ENCODE assay signal across 1 cellular context in the genomic region with DNA sequence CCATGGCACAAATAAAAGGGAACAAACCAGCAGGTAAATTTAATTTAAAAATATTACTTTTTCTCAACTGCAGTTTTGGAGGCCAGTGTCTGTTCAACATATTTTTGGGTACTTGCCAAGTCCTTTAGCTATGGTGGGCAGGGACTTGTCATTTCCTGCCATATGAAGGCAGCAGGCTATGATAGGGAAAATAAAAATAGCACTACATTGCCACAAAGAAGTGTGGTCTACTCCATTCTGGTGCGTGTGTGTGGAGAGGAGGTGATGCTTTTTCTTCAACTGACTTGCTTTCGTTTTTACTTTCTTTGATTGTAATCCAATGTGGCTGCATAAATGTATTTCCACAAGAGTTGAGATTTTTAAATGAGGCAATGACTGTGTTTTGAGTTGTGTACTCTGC.
TF ChIP-seq lines count a peak whose summit lies in the region.

No MANE protein-coding gene starts in this region.

TF ChIP-seq in GM12878, 131 proteins besides CTCF, POLR2A, EP300 and RAD21 (continued from another document and continues in another):
- TF ChIP-seq, protein P1, sequence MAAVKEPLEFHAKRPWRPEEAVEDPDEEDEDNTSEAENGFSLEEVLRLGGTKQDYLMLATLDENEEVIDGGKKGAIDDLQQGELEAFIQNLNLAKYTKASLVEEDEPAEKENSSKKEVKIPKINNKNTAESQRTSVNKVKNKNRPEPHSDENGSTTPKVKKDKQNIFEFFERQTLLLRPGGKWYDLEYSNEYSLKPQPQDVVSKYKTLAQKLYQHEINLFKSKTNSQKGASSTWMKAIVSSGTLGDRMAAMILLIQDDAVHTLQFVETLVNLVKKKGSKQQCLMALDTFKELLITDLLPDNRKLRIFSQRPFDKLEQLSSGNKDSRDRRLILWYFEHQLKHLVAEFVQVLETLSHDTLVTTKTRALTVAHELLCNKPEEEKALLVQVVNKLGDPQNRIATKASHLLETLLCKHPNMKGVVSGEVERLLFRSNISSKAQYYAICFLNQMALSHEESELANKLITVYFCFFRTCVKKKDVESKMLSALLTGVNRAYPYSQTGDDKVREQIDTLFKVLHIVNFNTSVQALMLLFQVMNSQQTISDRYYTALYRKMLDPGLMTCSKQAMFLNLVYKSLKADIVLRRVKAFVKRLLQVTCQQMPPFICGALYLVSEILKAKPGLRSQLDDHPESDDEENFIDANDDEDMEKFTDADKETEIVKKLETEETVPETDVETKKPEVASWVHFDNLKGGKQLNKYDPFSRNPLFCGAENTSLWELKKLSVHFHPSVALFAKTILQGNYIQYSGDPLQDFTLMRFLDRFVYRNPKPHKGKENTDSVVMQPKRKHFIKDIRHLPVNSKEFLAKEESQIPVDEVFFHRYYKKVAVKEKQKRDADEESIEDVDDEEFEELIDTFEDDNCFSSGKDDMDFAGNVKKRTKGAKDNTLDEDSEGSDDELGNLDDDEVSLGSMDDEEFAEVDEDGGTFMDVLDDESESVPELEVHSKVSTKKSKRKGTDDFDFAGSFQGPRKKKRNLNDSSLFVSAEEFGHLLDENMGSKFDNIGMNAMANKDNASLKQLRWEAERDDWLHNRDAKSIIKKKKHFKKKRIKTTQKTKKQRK (IDR thresholded peaks at IDR 0.05; ENCODE audit: low read depth, low read length), result no peak
- TF ChIP-seq RELA (IDR thresholded peaks at IDR 0.05; ENCODE audit: borderline replicate concordance, partially characterized antibody) (no peak), EGR1 (IDR thresholded peaks at IDR 0.05; ENCODE audit: borderline replicate concordance in 1 of 2, low read depth in 2 of 2, low read length in 2 of 2) (no peak), CREM (IDR thresholded peaks at IDR 0.05; ENCODE audit: low read depth) (peak; percentile 61), CBFB (IDR thresholded peaks at IDR 0.05; ENCODE audit: low read depth) (peak; percentile 55; the same call in 1 of the 2 replicates), FOS (IDR thresholded peaks at IDR 0.05; ENCODE audit: borderline replicate concordance, extremely low read depth, insufficient read length) (no peak), FOXK2 (IDR thresholded peaks at IDR 0.05) (no peak), RFX5 (IDR thresholded peaks at IDR 0.05; ENCODE audit: low read depth, low read length) (no peak), STAT3 (IDR thresholded peaks at IDR 0.05; ENCODE audit: low read depth, low read length) (no peak), SMAD1 (IDR thresholded peaks at IDR 0.05; ENCODE audit: low read depth, partially characterized antibody) (peak; percentile 56), CREB1 (IDR thresholded peaks at IDR 0.05; ENCODE audit: low read depth) (peak; percentile 63), RCOR1 (conservative IDR thresholded peaks at IDR 0.05; ENCODE audit: low read depth, low read length) (no peak), MEF2B (IDR thresholded peaks at IDR 0.05; ENCODE audit: partially characterized antibody, poor library complexity, severe bottlenecking) (peak; percentile 64), DPF2 (IDR thresholded peaks at IDR 0.05) (peak; percentile 33; the same call in 1 of the 2 replicates), FOXM1 (IDR thresholded peaks at IDR 0.05; ENCODE audit: low read depth, low read length) (0 out of 2 replicates have a peak, but pooled peaks have one; percentile 35), EZH2 (IDR thresholded peaks at IDR 0.05; ENCODE audit: borderline replicate concordance, control insufficient read depth, low read depth, low read length) (no peak), MYC (IDR thresholded peaks at IDR 0.05; ENCODE audit: insufficient read depth, insufficient read length, insufficient replicate concordance, low read length, severe bottlenecking) (no peak), ETV6 (conservative IDR thresholded peaks at IDR 0.05 in 1 of 2, IDR thresholded peaks at IDR 0.05 in 1 of 2; ENCODE audit: borderline replicate concordance in 1 of 2, low read depth in 1 of 2) (0 out of 4 replicates have a peak, but pooled peaks of 1 of the 2 experiments have one; percentile 33), ZNF207 (IDR thresholded peaks at IDR 0.05; ENCODE audit: borderline replicate concordance) (no peak), SP1 (IDR thresholded peaks at IDR 0.05; ENCODE audit: low read depth, low read length) (no peak), YY1 (IDR thresholded peaks at IDR 0.05; ENCODE audit: low read depth, low read length) (peak; percentile 62; the same call in 1 of the 2 replicates), ASH2L (IDR thresholded peaks at IDR 0.05; ENCODE audit: borderline replicate concordance, low read depth) (no peak), KDM1A (IDR thresholded peaks at IDR 0.05; ENCODE audit: borderline replicate concordance) (no peak), PAX8 (IDR thresholded peaks at IDR 0.05) (no peak), PML (IDR thresholded peaks at IDR 0.05; ENCODE audit: low read length) (no peak), SUPT20H (IDR thresholded peaks at IDR 0.05; ENCODE audit: borderline replicate concordance, control insufficient read depth, low read depth, low read length) (no peak), NRF1 (conservative IDR thresholded peaks at IDR 0.05; ENCODE audit: low read depth, low read length) (no peak), IKZF2 (IDR thresholded peaks at IDR 0.05) (peak; percentile 49 to 72; a peak in 3 of 4 replicates), MTA2 (IDR thresholded peaks at IDR 0.05; ENCODE audit: low read depth) (peak; percentile 47; the same call in 1 of the 2 replicates)
- TF ChIP-seq, protein P2, sequence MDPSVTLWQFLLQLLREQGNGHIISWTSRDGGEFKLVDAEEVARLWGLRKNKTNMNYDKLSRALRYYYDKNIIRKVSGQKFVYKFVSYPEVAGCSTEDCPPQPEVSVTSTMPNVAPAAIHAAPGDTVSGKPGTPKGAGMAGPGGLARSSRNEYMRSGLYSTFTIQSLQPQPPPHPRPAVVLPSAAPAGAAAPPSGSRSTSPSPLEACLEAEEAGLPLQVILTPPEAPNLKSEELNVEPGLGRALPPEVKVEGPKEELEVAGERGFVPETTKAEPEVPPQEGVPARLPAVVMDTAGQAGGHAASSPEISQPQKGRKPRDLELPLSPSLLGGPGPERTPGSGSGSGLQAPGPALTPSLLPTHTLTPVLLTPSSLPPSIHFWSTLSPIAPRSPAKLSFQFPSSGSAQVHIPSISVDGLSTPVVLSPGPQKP (IDR thresholded peaks at IDR 0.05; ENCODE audit: low read depth, low read length), result no peak
- TF ChIP-seq, protein P3, sequence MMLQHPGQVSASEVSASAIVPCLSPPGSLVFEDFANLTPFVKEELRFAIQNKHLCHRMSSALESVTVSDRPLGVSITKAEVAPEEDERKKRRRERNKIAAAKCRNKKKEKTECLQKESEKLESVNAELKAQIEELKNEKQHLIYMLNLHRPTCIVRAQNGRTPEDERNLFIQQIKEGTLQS (IDR thresholded peaks at IDR 0.05; ENCODE audit: borderline replicate concordance, extremely low read depth, low read depth, low read length), result no peak
- TF ChIP-seq, protein P4, sequence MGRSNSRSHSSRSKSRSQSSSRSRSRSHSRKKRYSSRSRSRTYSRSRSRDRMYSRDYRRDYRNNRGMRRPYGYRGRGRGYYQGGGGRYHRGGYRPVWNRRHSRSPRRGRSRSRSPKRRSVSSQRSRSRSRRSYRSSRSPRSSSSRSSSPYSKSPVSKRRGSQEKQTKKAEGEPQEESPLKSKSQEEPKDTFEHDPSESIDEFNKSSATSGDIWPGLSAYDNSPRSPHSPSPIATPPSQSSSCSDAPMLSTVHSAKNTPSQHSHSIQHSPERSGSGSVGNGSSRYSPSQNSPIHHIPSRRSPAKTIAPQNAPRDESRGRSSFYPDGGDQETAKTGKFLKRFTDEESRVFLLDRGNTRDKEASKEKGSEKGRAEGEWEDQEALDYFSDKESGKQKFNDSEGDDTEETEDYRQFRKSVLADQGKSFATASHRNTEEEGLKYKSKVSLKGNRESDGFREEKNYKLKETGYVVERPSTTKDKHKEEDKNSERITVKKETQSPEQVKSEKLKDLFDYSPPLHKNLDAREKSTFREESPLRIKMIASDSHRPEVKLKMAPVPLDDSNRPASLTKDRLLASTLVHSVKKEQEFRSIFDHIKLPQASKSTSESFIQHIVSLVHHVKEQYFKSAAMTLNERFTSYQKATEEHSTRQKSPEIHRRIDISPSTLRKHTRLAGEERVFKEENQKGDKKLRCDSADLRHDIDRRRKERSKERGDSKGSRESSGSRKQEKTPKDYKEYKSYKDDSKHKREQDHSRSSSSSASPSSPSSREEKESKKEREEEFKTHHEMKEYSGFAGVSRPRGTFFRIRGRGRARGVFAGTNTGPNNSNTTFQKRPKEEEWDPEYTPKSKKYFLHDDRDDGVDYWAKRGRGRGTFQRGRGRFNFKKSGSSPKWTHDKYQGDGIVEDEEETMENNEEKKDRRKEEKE (IDR thresholded peaks at IDR 0.05), result no peak
- TF ChIP-seq, protein P5, sequence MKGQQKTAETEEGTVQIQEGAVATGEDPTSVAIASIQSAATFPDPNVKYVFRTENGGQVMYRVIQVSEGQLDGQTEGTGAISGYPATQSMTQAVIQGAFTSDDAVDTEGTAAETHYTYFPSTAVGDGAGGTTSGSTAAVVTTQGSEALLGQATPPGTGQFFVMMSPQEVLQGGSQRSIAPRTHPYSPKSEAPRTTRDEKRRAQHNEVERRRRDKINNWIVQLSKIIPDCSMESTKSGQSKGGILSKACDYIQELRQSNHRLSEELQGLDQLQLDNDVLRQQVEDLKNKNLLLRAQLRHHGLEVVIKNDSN (IDR thresholded peaks at IDR 0.05; ENCODE audit: borderline replicate concordance, extremely low read length, insufficient read depth, low read depth, low read length), result no peak
- TF ChIP-seq, protein P6, sequence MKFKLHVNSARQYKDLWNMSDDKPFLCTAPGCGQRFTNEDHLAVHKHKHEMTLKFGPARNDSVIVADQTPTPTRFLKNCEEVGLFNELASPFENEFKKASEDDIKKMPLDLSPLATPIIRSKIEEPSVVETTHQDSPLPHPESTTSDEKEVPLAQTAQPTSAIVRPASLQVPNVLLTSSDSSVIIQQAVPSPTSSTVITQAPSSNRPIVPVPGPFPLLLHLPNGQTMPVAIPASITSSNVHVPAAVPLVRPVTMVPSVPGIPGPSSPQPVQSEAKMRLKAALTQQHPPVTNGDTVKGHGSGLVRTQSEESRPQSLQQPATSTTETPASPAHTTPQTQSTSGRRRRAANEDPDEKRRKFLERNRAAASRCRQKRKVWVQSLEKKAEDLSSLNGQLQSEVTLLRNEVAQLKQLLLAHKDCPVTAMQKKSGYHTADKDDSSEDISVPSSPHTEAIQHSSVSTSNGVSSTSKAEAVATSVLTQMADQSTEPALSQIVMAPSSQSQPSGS (IDR thresholded peaks at IDR 0.05; ENCODE audit: low read length), result peak; percentile 69
- TF ChIP-seq, protein P7, sequence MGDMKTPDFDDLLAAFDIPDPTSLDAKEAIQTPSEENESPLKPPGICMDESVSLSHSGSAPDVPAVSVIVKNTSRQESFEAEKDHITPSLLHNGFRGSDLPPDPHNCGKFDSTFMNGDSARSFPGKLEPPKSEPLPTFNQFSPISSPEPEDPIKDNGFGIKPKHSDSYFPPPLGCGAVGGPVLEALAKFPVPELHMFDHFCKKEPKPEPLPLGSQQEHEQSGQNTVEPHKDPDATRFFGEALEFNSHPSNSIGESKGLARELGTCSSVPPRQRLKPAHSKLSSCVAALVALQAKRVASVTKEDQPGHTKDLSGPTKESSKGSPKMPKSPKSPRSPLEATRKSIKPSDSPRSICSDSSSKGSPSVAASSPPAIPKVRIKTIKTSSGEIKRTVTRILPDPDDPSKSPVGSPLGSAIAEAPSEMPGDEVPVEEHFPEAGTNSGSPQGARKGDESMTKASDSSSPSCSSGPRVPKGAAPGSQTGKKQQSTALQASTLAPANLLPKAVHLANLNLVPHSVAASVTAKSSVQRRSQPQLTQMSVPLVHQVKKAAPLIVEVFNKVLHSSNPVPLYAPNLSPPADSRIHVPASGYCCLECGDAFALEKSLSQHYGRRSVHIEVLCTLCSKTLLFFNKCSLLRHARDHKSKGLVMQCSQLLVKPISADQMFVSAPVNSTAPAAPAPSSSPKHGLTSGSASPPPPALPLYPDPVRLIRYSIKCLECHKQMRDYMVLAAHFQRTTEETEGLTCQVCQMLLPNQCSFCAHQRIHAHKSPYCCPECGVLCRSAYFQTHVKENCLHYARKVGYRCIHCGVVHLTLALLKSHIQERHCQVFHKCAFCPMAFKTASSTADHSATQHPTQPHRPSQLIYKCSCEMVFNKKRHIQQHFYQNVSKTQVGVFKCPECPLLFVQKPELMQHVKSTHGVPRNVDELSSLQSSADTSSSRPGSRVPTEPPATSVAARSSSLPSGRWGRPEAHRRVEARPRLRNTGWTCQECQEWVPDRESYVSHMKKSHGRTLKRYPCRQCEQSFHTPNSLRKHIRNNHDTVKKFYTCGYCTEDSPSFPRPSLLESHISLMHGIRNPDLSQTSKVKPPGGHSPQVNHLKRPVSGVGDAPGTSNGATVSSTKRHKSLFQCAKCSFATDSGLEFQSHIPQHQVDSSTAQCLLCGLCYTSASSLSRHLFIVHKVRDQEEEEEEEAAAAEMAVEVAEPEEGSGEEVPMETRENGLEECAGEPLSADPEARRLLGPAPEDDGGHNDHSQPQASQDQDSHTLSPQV (IDR thresholded peaks at IDR 0.05), result no peak
- TF ChIP-seq, protein P8, sequence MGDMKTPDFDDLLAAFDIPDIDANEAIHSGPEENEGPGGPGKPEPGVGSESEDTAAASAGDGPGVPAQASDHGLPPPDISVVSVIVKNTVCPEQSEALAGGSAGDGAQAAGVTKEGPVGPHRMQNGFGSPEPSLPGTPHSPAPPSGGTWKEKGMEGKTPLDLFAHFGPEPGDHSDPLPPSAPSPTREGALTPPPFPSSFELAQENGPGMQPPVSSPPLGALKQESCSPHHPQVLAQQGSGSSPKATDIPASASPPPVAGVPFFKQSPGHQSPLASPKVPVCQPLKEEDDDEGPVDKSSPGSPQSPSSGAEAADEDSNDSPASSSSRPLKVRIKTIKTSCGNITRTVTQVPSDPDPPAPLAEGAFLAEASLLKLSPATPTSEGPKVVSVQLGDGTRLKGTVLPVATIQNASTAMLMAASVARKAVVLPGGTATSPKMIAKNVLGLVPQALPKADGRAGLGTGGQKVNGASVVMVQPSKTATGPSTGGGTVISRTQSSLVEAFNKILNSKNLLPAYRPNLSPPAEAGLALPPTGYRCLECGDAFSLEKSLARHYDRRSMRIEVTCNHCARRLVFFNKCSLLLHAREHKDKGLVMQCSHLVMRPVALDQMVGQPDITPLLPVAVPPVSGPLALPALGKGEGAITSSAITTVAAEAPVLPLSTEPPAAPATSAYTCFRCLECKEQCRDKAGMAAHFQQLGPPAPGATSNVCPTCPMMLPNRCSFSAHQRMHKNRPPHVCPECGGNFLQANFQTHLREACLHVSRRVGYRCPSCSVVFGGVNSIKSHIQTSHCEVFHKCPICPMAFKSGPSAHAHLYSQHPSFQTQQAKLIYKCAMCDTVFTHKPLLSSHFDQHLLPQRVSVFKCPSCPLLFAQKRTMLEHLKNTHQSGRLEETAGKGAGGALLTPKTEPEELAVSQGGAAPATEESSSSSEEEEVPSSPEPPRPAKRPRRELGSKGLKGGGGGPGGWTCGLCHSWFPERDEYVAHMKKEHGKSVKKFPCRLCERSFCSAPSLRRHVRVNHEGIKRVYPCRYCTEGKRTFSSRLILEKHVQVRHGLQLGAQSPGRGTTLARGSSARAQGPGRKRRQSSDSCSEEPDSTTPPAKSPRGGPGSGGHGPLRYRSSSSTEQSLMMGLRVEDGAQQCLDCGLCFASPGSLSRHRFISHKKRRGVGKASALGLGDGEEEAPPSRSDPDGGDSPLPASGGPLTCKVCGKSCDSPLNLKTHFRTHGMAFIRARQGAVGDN (IDR thresholded peaks at IDR 0.05), result no peak
- TF ChIP-seq, protein P9, sequence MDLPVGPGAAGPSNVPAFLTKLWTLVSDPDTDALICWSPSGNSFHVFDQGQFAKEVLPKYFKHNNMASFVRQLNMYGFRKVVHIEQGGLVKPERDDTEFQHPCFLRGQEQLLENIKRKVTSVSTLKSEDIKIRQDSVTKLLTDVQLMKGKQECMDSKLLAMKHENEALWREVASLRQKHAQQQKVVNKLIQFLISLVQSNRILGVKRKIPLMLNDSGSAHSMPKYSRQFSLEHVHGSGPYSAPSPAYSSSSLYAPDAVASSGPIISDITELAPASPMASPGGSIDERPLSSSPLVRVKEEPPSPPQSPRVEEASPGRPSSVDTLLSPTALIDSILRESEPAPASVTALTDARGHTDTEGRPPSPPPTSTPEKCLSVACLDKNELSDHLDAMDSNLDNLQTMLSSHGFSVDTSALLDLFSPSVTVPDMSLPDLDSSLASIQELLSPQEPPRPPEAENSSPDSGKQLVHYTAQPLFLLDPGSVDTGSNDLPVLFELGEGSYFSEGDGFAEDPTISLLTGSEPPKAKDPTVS (IDR thresholded peaks at IDR 0.05; ENCODE audit: low read depth, low read length), result no peak
